Comparison of ENCODE assay signal across 24 cellular contexts in genomic region chr6:19013011-19013410, GRCh38.
DNase-seq lines count a peak whose midpoint lies in the region; ATAC-seq and TF ChIP-seq lines count a peak whose summit lies in the region.
"Had no signal": no experiment of that assay in that cellular context is flagged by ENCODE, and none has a peak within 500 bp of the region (broad histone marks: within the 10 kb centered on the region; RNA-seq: fewer than 3 reads in every experiment).

No MANE protein-coding gene starts in this region.

- H3K27ac ChIP-seq in colonic mucosa: no peak overlapping the region

- no peaks in the 10 kb centered on the region for H3K36me3 Mint-ChIP-seq in activated CD4-positive, alpha-beta memory T cell treated with anti-CD3 and anti-CD28 coated beads, Interleukin-2, amount 10 ng/mL, durations not matched to agents 7 days and 5 days (ENCODE audit: low read depth)
- H3K36me3 Mint-ChIP-seq: CD14-positive monocyte; CD8-positive, alpha-beta memory T cell had no signal

- no peak for ATAC-seq in HG02763 (IDR thresholded peaks at IDR 0.05; ENCODE audit: unreplicated experiment)
- ATAC-seq: HepG2 had no signal

- intact Hi-C loops in colonic mucosa (cut with DNase I): no loop called here

- POLR2A ChIA-PET in activated CD4-positive, alpha-beta memory T cell treated with anti-CD3 and anti-CD28 coated beads, Interleukin-2, amount 10 ng/mL, durations not matched to agents 7 days and 5 days (lab: Charles Lee): no interaction called here

- H3K9me3 Mint-ChIP-seq in activated CD4-positive, alpha-beta memory T cell treated with anti-CD3 and anti-CD28 coated beads, Interleukin-2, amount 10 ng/mL, durations not matched to agents 7 days and 5 days: no peaks in the 10 kb centered on the region
- H3K9me3 Mint-ChIP-seq: CD14-positive monocyte had no signal

- no peaks in the 10 kb centered on the region for H3K27me3 ChIP-seq in colonic mucosa
- H3K27me3 ChIP-seq: BE2C had no signal

- no peaks in the 10 kb centered on the region for H3K4me1 ChIP-seq in colonic mucosa
- H3K4me1 ChIP-seq: BE2C had no signal

- H3K4me1 Mint-ChIP-seq in activated CD4-positive, alpha-beta memory T cell treated with anti-CD3 and anti-CD28 coated beads, Interleukin-2, amount 10 ng/mL, durations not matched to agents 7 days and 5 days: no peaks in the 10 kb centered on the region
- H3K4me1 Mint-ChIP-seq: CD14-positive monocyte; CD8-positive, alpha-beta memory T cell had no signal

- in situ Hi-C loops in Caki2 (cut with HindIII; ENCODE audit: low pct_unique_long_range_greater_than_20kb, low sequenced_read_pairs): no loop called here
- in situ Hi-C loops in astrocyte of the spinal cord (cut with HindIII; ENCODE audit: low sequenced_read_pairs): no loop called here

- DNase-seq in Caki2 (ENCODE audit: low read depth): peak; percentile 41
- peak; percentile 3 for DNase-seq in HT1080 (ENCODE audit: low read depth)
- peak; percentile 5 for DNase-seq in astrocyte of the spinal cord (ENCODE audit: low read depth, low spot score)
- peak; percentile 51 for DNase-seq in fibroblast of mammary gland (ENCODE audit: low read depth)
- no peak for DNase-seq in NCI-H1105 treated with DMSO at 0.1 percent for 48 hours (lab: John Stamatoyannopoulos, UW)
- no peak for DNase-seq in activated CD4-positive, alpha-beta memory T cell treated with anti-CD3 and anti-CD28 coated beads, Interleukin-2, amount 10 ng/mL, durations not matched to agents 7 days and 5 days
- no peak for DNase-seq in colonic mucosa
- DNase-seq: 8988T; ACHN; BE2C; Calu3; CD8-positive, alpha-beta memory T cell; DMS79 treated with DMSO at 0.1 percent for 48 hours; H7; Karpas-422; NCI-H1092 treated with DMSO at 0.1 percent for 48 hours; NCI-H1436 treated with DMSO at 0.1 percent for 48 hours; NCI-H2029; NCI-H526 treated with DMSO at 0.1 percent for 48 hours; RPMI8226; SHP77 treated with DMSO at 0.1 percent for 48 hours had no signal

- CTCF ChIA-PET in activated CD4-positive, alpha-beta memory T cell treated with anti-CD3 and anti-CD28 coated beads, Interleukin-2, amount 10 ng/mL, durations not matched to agents 7 days and 5 days (lab: Charles Lee): no interaction called here

- no peak overlapping the region for H3K27ac Mint-ChIP-seq in activated CD4-positive, alpha-beta memory T cell treated with anti-CD3 and anti-CD28 coated beads, Interleukin-2, amount 10 ng/mL, durations not matched to agents 7 days and 5 days
- H3K27ac Mint-ChIP-seq: CD14-positive monocyte; CD8-positive, alpha-beta memory T cell had no signal

- no peak for TF ChIP-seq CTCF in astrocyte of the spinal cord (IDR thresholded peaks at IDR 0.05; ENCODE audit: low read depth, low read length)
- no peak for TF ChIP-seq CTCF in fibroblast of mammary gland (conservative IDR thresholded peaks at IDR 0.05; ENCODE audit: control insufficient read depth, insufficient read depth, low read depth, low read length)
- no peak for TF ChIP-seq CTCF in colonic mucosa (IDR thresholded peaks at IDR 0.05)

- no peaks in the 10 kb centered on the region for H3K36me3 ChIP-seq in colonic mucosa
- H3K36me3 ChIP-seq: BE2C had no signal

- H3K27me3 Mint-ChIP-seq in activated CD4-positive, alpha-beta memory T cell treated with anti-CD3 and anti-CD28 coated beads, Interleukin-2, amount 10 ng/mL, durations not matched to agents 7 days and 5 days: no peaks in the 10 kb centered on the region

- H3K4me3 ChIP-seq in astrocyte of the spinal cord (ENCODE audit: low read depth, low read length): no peak overlapping the region
- H3K4me3 ChIP-seq in fibroblast of mammary gland (ENCODE audit: control insufficient read depth, low read depth, low read length): no peak overlapping the region
- H3K4me3 ChIP-seq in colonic mucosa: no peak overlapping the region

- H3K9ac ChIP-seq in colonic mucosa (ENCODE audit: low read depth in 2 of 2, low read length in 2 of 2): no peak overlapping the region

- no peaks in the 10 kb centered on the region for H3K9me3 ChIP-seq in colonic mucosa
- H3K9me3 ChIP-seq: BE2C had no signal

- no peak overlapping the region for H3K4me3 Mint-ChIP-seq in activated CD4-positive, alpha-beta memory T cell treated with anti-CD3 and anti-CD28 coated beads, Interleukin-2, amount 10 ng/mL, durations not matched to agents 7 days and 5 days
- H3K4me3 Mint-ChIP-seq: CD14-positive monocyte; CD8-positive, alpha-beta memory T cell had no signal

Comparison
In these comparisons a context has a peak if more than half of its experiments do, and no peak if none do; other contexts are left out.
1. DNase-seq: peak in Caki2 (single experiment), HT1080 (single experiment), astrocyte of the spinal cord (single experiment) and fibroblast of mammary gland (single experiment); none in NCI-H1105 treated with DMSO at 0.1 percent for 48 hours (single experiment), activated CD4-positive, alpha-beta memory T cell treated with anti-CD3 and anti-CD28 coated beads, Interleukin-2, amount 10 ng/mL, durations not matched to agents 7 days and 5 days (single experiment) and colonic mucosa (single experiment).